Comparison of ENCODE assay signal across 9 cellular contexts in the genomic region with DNA sequence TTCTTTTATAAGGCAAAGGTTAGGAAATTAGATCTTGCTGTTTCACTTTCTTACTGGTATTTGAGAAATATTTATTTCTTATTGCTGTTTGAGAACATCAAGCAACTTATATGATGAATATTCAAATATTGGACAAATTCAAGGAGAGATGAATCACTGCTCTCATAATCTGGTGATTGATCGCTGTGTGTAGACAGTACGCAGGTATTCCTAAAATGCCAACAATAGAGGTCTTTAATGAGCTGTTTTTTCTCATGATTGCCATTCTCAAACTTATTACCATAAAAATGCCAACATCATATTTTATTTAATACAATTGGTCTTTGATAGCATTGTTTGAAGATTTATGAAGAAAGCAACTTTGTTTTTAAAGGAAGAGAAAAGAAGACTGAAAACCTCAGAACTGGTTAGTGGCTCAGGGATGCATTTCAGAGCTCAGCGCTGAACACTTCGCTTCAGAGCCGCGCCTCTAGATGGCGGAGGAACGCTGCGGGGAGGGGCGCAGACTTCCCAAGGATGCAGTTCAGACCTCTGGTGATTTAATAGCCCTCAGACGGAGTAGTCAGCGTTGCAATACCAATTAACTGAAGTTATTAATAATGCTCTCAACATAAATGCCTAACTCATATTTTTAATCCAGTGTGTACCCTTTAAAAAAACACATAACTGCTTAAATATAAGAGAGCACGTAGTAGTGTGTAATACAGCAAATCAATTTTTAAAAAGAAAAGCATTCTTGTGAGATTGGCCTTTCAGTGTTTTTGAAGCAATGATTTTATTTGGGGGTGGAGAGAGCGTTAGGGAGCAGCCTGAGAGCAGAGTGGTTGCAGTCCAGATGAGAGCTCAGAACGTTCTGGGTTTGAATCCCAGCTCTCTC. TPM values are rescaled to one million over a fixed set of nuclear protein-coding genes. Genes with fewer than 3 reads are reported as not detected.
DNase-seq lines count a peak whose midpoint lies in the region; ATAC-seq lines count a peak whose summit lies in the region.
"Had no signal": no experiment of that assay in that cellular context is flagged by ENCODE, and none has a peak within 500 bp of the region (broad histone marks: within the 10 kb centered on the region; RNA-seq: fewer than 3 reads in every experiment).

No MANE protein-coding gene starts in this region.

- ATAC-seq in HG03196 (IDR thresholded peaks at IDR 0.05; ENCODE audit: unreplicated experiment) = peak; percentile 49

- H3K36me3 ChIP-seq in SJCRH30 = no peaks in the 10 kb centered on the region

- intact Hi-C loops in head of caudate nucleus (cut with DNase I) (no loop called here), posterior cingulate gyrus (cut with DNase I) (loop anchor here (5.0 kb wide), 1 partner anchor 1277 kb away; no protein-coding TSS in a partner anchor)

- DNase-seq in NCI-H2107 treated with DMSO at 0.1 percent for 48 hours (lab: John Stamatoyannopoulos, UW; ENCODE audit: unreplicated experiment) (peak; percentile 13), NCI-H2107 (lab: John Stamatoyannopoulos, UW) (no peak), SJCRH30 (peak; percentile 36 to 62), head of caudate nucleus (peak; percentile 30 to 86 (median 67)), posterior cingulate gyrus (peak; percentile 28 to 95 (median 65))
- no peak for DNase-seq in activated CD4-positive, CD25-positive, alpha-beta regulatory T cell treated with anti-CD3 and anti-CD28 coated beads, Interleukin-2, amount 50 U/mL, for 72 hours
- no peak for DNase-seq in stimulated activated CD4-positive, alpha-beta T cell treated with anti-CD3 and anti-CD28 coated beads, Interleukin-4, amount 100 ng/mL, for 4 hours

- H3K27ac ChIP-seq in SJCRH30 = no peak overlapping the region

- H3K27me3 ChIP-seq in SJCRH30 = peaks cover 2% of the 10 kb centered on the region; the same call in 1 of the 2 replicates

- H3K9me3 ChIP-seq in SJCRH30 (replicated peaks) = no peaks in the 10 kb centered on the region

- H3K4me3 ChIP-seq in SJCRH30 = no peak overlapping the region

- no peaks in the 10 kb centered on the region for H3K4me1 ChIP-seq in SJCRH30

RNA-seq across cellular contexts. Expression of a gene that starts 38.5 kb away (rescaled TPM):
- total RNA-seq in SJCRH30 (2014; rRNA removed; shearing (Covaris generic)) = not detected in 2 replicates
- total RNA-seq: CD4-positive, CD25-positive, alpha-beta regulatory T cell had no signal

Comparison
In these comparisons a context has a peak if more than half of its experiments do, and no peak if none do; other contexts are left out.
1. DNase-seq: peak in NCI-H2107 treated with DMSO at 0.1 percent for 48 hours (single experiment), SJCRH30 (2 of 2), head of caudate nucleus (42 of 42) and posterior cingulate gyrus (10 of 10); none in NCI-H2107 (single experiment), activated CD4-positive, CD25-positive, alpha-beta regulatory T cell treated with anti-CD3 and anti-CD28 coated beads, Interleukin-2, amount 50 U/mL, for 72 hours (single experiment) and stimulated activated CD4-positive, alpha-beta T cell treated with anti-CD3 and anti-CD28 coated beads, Interleukin-4, amount 100 ng/mL, for 4 hours (0 of 2).